2 cellular contexts compared by ENCODE assay signal in the genomic region with DNA sequence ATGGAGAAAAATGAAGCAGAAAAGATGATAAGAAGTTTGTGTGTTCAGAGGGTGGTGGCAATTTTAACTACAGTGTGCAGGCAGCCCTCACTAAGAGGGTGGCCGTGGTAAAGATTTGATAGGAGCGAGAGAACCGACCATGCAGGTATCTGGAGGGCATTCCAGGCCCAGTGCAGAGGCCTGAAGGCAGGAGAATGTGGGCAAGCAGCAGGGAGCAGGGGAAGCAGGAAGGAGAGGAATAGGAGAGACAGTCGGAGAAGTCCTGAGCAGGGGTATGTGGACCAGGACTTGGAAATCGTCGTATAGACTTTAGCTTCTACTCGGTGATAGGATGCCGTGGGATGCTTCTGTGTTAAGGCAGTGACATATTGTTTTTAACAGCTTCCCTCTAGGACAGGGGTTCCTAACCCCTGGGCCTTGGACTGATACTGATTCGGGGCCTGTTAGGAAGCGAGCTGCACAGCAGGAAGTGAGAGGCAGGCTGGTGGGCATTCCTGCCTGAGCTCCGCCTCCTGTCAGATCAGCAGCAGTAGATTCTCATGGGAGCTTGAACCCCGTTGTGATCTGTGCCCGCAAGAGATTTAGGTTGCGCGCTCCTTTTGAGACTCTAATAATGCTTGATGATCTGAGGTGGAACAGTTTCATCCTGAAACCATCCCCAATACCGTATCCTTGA.
A peak's percentile ranks its signal among the peaks of the same experiment; 100 is the strongest.
TF ChIP-seq lines count a peak whose summit lies in the region.

No MANE protein-coding gene starts in this region.

TF ChIP-seq in GM23338, 12 proteins besides CTCF, POLR2A, EP300 and RAD21:
- no peak for TF ChIP-seq POLR2AphosphoS5 (IDR thresholded peaks at IDR 0.05; ENCODE audit: low read depth)
- no peak for TF ChIP-seq STAT1 (IDR thresholded peaks at IDR 0.05; ENCODE audit: unreplicated experiment)
- TF ChIP-seq JUNB (IDR thresholded peaks at IDR 0.05; ENCODE audit: unreplicated experiment): no peak
- TF ChIP-seq NANOG (IDR thresholded peaks at IDR 0.05; ENCODE audit: borderline replicate concordance): no peak
- no peak for TF ChIP-seq EZH2 (IDR thresholded peaks at IDR 0.05; ENCODE audit: low read depth, unreplicated experiment)
- TF ChIP-seq, protein P1, sequence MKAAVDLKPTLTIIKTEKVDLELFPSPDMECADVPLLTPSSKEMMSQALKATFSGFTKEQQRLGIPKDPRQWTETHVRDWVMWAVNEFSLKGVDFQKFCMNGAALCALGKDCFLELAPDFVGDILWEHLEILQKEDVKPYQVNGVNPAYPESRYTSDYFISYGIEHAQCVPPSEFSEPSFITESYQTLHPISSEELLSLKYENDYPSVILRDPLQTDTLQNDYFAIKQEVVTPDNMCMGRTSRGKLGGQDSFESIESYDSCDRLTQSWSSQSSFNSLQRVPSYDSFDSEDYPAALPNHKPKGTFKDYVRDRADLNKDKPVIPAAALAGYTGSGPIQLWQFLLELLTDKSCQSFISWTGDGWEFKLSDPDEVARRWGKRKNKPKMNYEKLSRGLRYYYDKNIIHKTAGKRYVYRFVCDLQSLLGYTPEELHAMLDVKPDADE (IDR thresholded peaks at IDR 0.05): no peak
TF ChIP-seq in GM23338: peak in this region for 0.

TF ChIP-seq in H1, 55 proteins besides CTCF, POLR2A, EP300 and RAD21:
- TF ChIP-seq TAF1 (IDR thresholded peaks at IDR 0.05; ENCODE audit: low read depth, low read length) (no peak), SP2 (IDR thresholded peaks at IDR 0.05; ENCODE audit: low read length) (no peak), CTBP2 (IDR thresholded peaks at IDR 0.05; ENCODE audit: borderline replicate concordance, insufficient read depth, insufficient read length, low read length) (peak; percentile 38), CEBPB (IDR thresholded peaks at IDR 0.05; ENCODE audit: low read depth, low read length) (no peak), POLR2AphosphoS5 (IDR thresholded peaks at IDR 0.05; ENCODE audit: low read depth, low read length) (peak; percentile 91), FOSL1 (IDR thresholded peaks at IDR 0.05; ENCODE audit: insufficient read depth, low read depth, low read length) (no peak), NANOG (IDR thresholded peaks at IDR 0.05; ENCODE audit: insufficient read depth, low read depth, low read length, poor library complexity, severe bottlenecking) (no peak), CHD1 (IDR thresholded peaks at IDR 0.05; ENCODE audit: low read depth, low read length) (no peak), E2F6 (IDR thresholded peaks at IDR 0.05) (no peak), JUN (IDR thresholded peaks at IDR 0.05; ENCODE audit: low read depth, low read length) (no peak), TCF12 (IDR thresholded peaks at IDR 0.05; ENCODE audit: low read depth, low read length) (0 out of 2 replicates have a peak, but pooled peaks have one; percentile 57), KDM5A (IDR thresholded peaks at IDR 0.05; ENCODE audit: low read length) (no peak), TEAD4 (IDR thresholded peaks at IDR 0.05; ENCODE audit: low read depth, low read length) (peak; percentile 71), TAF7 (optimal IDR thresholded peaks at IDR 0.05; ENCODE audit: borderline replicate concordance, low read depth, low read length) (no peak), SP1 (IDR thresholded peaks at IDR 0.05; ENCODE audit: low read depth, low read length) (no peak)
- TF ChIP-seq, protein P2, sequence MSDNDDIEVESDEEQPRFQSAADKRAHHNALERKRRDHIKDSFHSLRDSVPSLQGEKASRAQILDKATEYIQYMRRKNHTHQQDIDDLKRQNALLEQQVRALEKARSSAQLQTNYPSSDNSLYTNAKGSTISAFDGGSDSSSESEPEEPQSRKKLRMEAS (IDR thresholded peaks at IDR 0.05): no peak
- TF ChIP-seq, protein P3, sequence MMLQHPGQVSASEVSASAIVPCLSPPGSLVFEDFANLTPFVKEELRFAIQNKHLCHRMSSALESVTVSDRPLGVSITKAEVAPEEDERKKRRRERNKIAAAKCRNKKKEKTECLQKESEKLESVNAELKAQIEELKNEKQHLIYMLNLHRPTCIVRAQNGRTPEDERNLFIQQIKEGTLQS (IDR thresholded peaks at IDR 0.05; ENCODE audit: insufficient read depth, low read depth, low read length): no peak
